In genomic region chr2:53782681-53783080, GRCh38 we compare ENCODE assay signal across 1 cellular context.
TF ChIP-seq lines count a peak whose summit lies in the region.

No MANE protein-coding gene starts in this region.

TF ChIP-seq in WTC11, 78 proteins besides CTCF, POLR2A, EP300 and RAD21 (continued from another document):
- TF ChIP-seq ZNF532 (CRISPR knock-in tag; IDR thresholded peaks at IDR 0.05; ENCODE audit: borderline replicate concordance) (no peak), FOXJ3 (CRISPR knock-in tag; IDR thresholded peaks at IDR 0.05; ENCODE audit: borderline replicate concordance) (no peak), TP53 (CRISPR knock-in tag; IDR thresholded peaks at IDR 0.05) (no peak), CREM (CRISPR knock-in tag; IDR thresholded peaks at IDR 0.05) (no peak), JAZF1 (CRISPR knock-in tag; IDR thresholded peaks at IDR 0.05) (no peak), HMGXB4 (CRISPR knock-in tag; IDR thresholded peaks at IDR 0.05) (no peak), CBFB (CRISPR knock-in tag; IDR thresholded peaks at IDR 0.05; ENCODE audit: low read depth) (no peak), USF1 (CRISPR knock-in tag; IDR thresholded peaks at IDR 0.05) (no peak), EMX1 (CRISPR knock-in tag; IDR thresholded peaks at IDR 0.05) (no peak), ZNF232 (CRISPR knock-in tag; IDR thresholded peaks at IDR 0.05) (no peak)
TF ChIP-seq in WTC11: peak in this region for 0.
